Comparison of ENCODE assay signal across 11 cellular contexts in genomic region chr6:138555294-138555988, GRCh38. TPM values are rescaled to one million over a fixed set of nuclear protein-coding genes. Genes with fewer than 3 reads are reported as not detected.
A peak's percentile ranks its signal among the peaks of the same experiment; 100 is the strongest.
DNase-seq lines count a peak whose midpoint lies in the region; ATAC-seq, FAIRE-seq and TF ChIP-seq lines count a peak whose summit lies in the region.
"Had no signal": no experiment of that assay in that cellular context is flagged by ENCODE, and none has a peak within 500 bp of the region (broad histone marks: within the 10 kb centered on the region; RNA-seq: fewer than 3 reads in every experiment).

No MANE protein-coding gene starts in this region.

- H3K4me1 ChIP-seq in Loucy (ENCODE audit: insufficient read depth, low read length, poor library complexity, severe bottlenecking): peaks cover 19% of the 10 kb centered on the region
- H3K4me1 ChIP-seq in endothelial cell of umbilical vein (ENCODE audit: control insufficient read depth, extremely low read depth, insufficient read depth, low read length): peaks cover 28% of the 10 kb centered on the region

- H3K9me3 ChIP-seq in Loucy (ENCODE audit: insufficient read depth, low read depth, low read length) (no peaks in the 10 kb centered on the region), endothelial cell of umbilical vein (replicated peaks; ENCODE audit: control insufficient read depth, insufficient read depth, low read length) (no peaks in the 10 kb centered on the region)
- H3K9me3 ChIP-seq: psoas muscle had no signal

- H3K9me2 ChIP-seq in Loucy (replicated peaks; ENCODE audit: low read depth, low read length): no peaks in the 10 kb centered on the region

- peak overlapping the region; percentile 91 for H3K27ac ChIP-seq in endothelial cell of umbilical vein (ENCODE audit: insufficient read depth, low read depth, low read length)
- H3K27ac ChIP-seq: psoas muscle, VCaP had no signal

- no peaks in the 10 kb centered on the region for H4K20me1 ChIP-seq in Loucy (ENCODE audit: insufficient read depth, low read length, poor library complexity, severe bottlenecking)
- no peaks in the 10 kb centered on the region for H4K20me1 ChIP-seq in endothelial cell of umbilical vein (replicated peaks; ENCODE audit: control insufficient read depth, extremely low read depth, insufficient read depth, low read length)

- H2AFZ ChIP-seq in Loucy (ENCODE audit: low read length) (peak overlapping the region; percentile 20; the same call in 1 of the 2 replicates), endothelial cell of umbilical vein (ENCODE audit: low read depth, low read length) (peak overlapping the region; percentile 66)

- dilution Hi-C loops in endothelial cell of umbilical vein (cut with MboI; ENCODE audit: extremely low pct_ligation_motif_present, low sequenced_read_pairs): no loop called here

- H3K4me2 ChIP-seq in Loucy (ENCODE audit: low read depth, low read length, poor library complexity, severe bottlenecking) (peak overlapping the region; percentile 13), endothelial cell of umbilical vein (ENCODE audit: insufficient read depth, low read length) (peak overlapping the region; percentile 51)

- peak; percentile 9 for DNase-seq in GM12865 (ENCODE audit: low read depth)
- peak; percentile 79 for DNase-seq in endothelial cell of umbilical vein (ENCODE audit: low read depth, low spot score)
- peak; percentile 58 for DNase-seq in myocyte (ENCODE audit: low read depth)
- DNase-seq in GM13977 (ENCODE audit: low spot score): no peak
- no peak for DNase-seq in UCSD-AML1 (lab: John Stamatoyannopoulos, UW; ENCODE audit: unreplicated experiment)
- DNase-seq: activated naive CD4-positive, alpha-beta T cell treated with anti-CD3 and anti-CD28 coated beads, Interleukin-2, amount 10 ng/mL, durations not matched to agents 7 days and 5 days; psoas muscle had no signal

- peak; percentile 88 for FAIRE-seq in endothelial cell of umbilical vein (lab: Jason Lieb, UNC)

- no peaks in the 10 kb centered on the region for H3K27me3 ChIP-seq in Loucy (ENCODE audit: insufficient read depth, low read length, poor library complexity, severe bottlenecking)
- H3K27me3 ChIP-seq in endothelial cell of umbilical vein (ENCODE audit: control insufficient read depth in 2 of 2, insufficient read depth in 2 of 2, low read length in 2 of 2): no peaks in the 10 kb centered on the region

- POLR2A ChIA-PET in endothelial cell of umbilical vein (lab: Charles Lee): no interaction called here

- CTCF ChIA-PET in endothelial cell of umbilical vein (lab: Charles Lee): interaction anchor here (0.7 to 2.3 kb wide), 12 partner anchors 8 to 151 kb away, joined by 3 to 9 read pairs (median 4); no protein-coding TSS in a partner anchor

- in situ Hi-C loops in GM13977 (cut with MboI; ENCODE audit: low pct_unique_long_range_greater_than_20kb, low sequenced_read_pairs, unreplicated experiment): no loop called here

- H3K9ac ChIP-seq in Loucy (ENCODE audit: low read depth, low read length, poor library complexity, severe bottlenecking) (no peak overlapping the region), endothelial cell of umbilical vein (replicated peaks; ENCODE audit: extremely low read depth, insufficient read depth, low read length) (peak overlapping the region; percentile 60)

- no TSS peak for BruUV-seq in endothelial cell of umbilical vein (replicated peaks; lab: Mats Ljungman, UMichigan)

- TF ChIP-seq POLR2A in endothelial cell of umbilical vein (IDR thresholded peaks at IDR 0.05; ENCODE audit: low read depth, low read length): no peak

- TF ChIP-seq CTCF in GM12865 (IDR thresholded peaks at IDR 0.05; ENCODE audit: insufficient read depth, low read depth, low read length, missing control alignments): no peak
- no peak for TF ChIP-seq CTCF in Loucy (conservative IDR thresholded peaks at IDR 0.05; ENCODE audit: low read length)
- no peak for TF ChIP-seq CTCF in endothelial cell of umbilical vein (IDR thresholded peaks at IDR 0.05; ENCODE audit: extremely low read depth in 1 of 2, insufficient read depth in 1 of 2, low read depth in 1 of 2, low read length in 2 of 2)
- no peak for TF ChIP-seq CTCF in GM13977 (IDR thresholded peaks at IDR 0.05; ENCODE audit: extremely low read depth, insufficient read depth, missing control alignments)

- no peak for ATAC-seq in GM21619 (IDR thresholded peaks at IDR 0.05; ENCODE audit: unreplicated experiment)
- ATAC-seq in GM18861 (IDR thresholded peaks at IDR 0.05; ENCODE audit: unreplicated experiment): no peak
- ATAC-seq: psoas muscle had no signal

- no peaks in the 10 kb centered on the region for H3K79me2 ChIP-seq in Loucy (ENCODE audit: insufficient read depth, low read length)
- H3K79me2 ChIP-seq in endothelial cell of umbilical vein (ENCODE audit: control insufficient read depth, insufficient read depth, low read length): peaks cover 61% of the 10 kb centered on the region

- H3K4me3 ChIP-seq in GM12865 (ENCODE audit: low read depth, low read length) (no peak overlapping the region), Loucy (ENCODE audit: low read length, poor library complexity, severe bottlenecking) (no peak overlapping the region), endothelial cell of umbilical vein (replicated peaks in 1 of 3; ENCODE audit: insufficient read depth in 1 of 3, low read depth in 1 of 3, low read length in 3 of 3) (peak overlapping the region in 1 of 3 experiments; percentile 28)
- H3K4me3 ChIP-seq: psoas muscle had no signal

- H3F3A ChIP-seq in Loucy (ENCODE audit: low read depth): no peaks in the 10 kb centered on the region

- intact Hi-C loops in endothelial cell of umbilical vein (cut with micrococcal nuclease): loop anchor here (1.0 kb wide), 1 partner anchor 8 kb away; no protein-coding TSS in a partner anchor

- no peaks in the 10 kb centered on the region for H3K36me3 ChIP-seq in Loucy (ENCODE audit: insufficient read depth, low read length)
- H3K36me3 ChIP-seq in endothelial cell of umbilical vein (ENCODE audit: control insufficient read depth in 2 of 2, extremely low read depth in 1 of 2, insufficient read depth in 2 of 2, low read length in 2 of 2): no peaks in the 10 kb centered on the region

- H3K9me1 ChIP-seq in endothelial cell of umbilical vein (replicated peaks; ENCODE audit: control insufficient read depth, extremely low read depth, insufficient read depth, low read length): no peaks in the 10 kb centered on the region

TF ChIP-seq in endothelial cell of umbilical vein, 7 proteins besides CTCF, POLR2A, EP300 and RAD21:
- no peak for TF ChIP-seq MAX (IDR thresholded peaks at IDR 0.05; ENCODE audit: insufficient read depth, insufficient read length)
- peak; percentile 50 for TF ChIP-seq JUN (IDR thresholded peaks at IDR 0.05; ENCODE audit: borderline replicate concordance, insufficient read depth, insufficient read length, low read depth)
- peak; percentile 97 for TF ChIP-seq GATA2 (IDR thresholded peaks at IDR 0.05; ENCODE audit: insufficient read depth, insufficient read length, low read depth, low read length)
- no peak for TF ChIP-seq MYC (IDR thresholded peaks at IDR 0.05; ENCODE audit: low read depth, low read length)
- TF ChIP-seq POLR2AphosphoS5 (IDR thresholded peaks at IDR 0.05; ENCODE audit: insufficient read depth, low read depth, low read length): peak; percentile 39
- peak; percentile 87 for TF ChIP-seq FOS (IDR thresholded peaks at IDR 0.05; ENCODE audit: borderline replicate concordance, insufficient read depth, low read length)
- TF ChIP-seq EZH2 (IDR thresholded peaks at IDR 0.05; ENCODE audit: borderline replicate concordance, low read depth, low read length, severe bottlenecking): no peak

RNA-seq across cellular contexts. Expression of gene NHSL1, which starts 56.1 kb away (rescaled TPM):
- total RNA-seq in endothelial cell of umbilical vein: 55.0 and 66.9 TPM in 2 replicates
- 24.8 and 25.2 TPM in 2 replicates for polyA plus RNA-seq in endothelial cell of umbilical vein
- polyA plus RNA-seq in endothelial cell of umbilical vein (2011; cell fraction: cytosol; rRNA removed): 23.5 and 25.5 TPM in 2 replicates
- polyA plus RNA-seq in endothelial cell of umbilical vein (2011; cell fraction: nucleus; rRNA removed): 53.5 and 60.0 TPM in 2 replicates
- polyA plus RNA-seq in endothelial cell of umbilical vein (2012): 35.2 and 36.6 TPM in 2 replicates
- polyA minus RNA-seq in endothelial cell of umbilical vein: 107 and 133 TPM in 2 replicates
- polyA minus RNA-seq in endothelial cell of umbilical vein (2011; cell fraction: cytosol; rRNA and poly(A)+ RNA removed): 5.1 TPM
- polyA minus RNA-seq in endothelial cell of umbilical vein (2011; cell fraction: nucleus; rRNA and poly(A)+ RNA removed): 88.3 and 116 TPM in 2 replicates
- 9.3 and 12.0 TPM in 2 replicates for total RNA-seq in myocyte
- polyA plus RNA-seq in myocyte (2012): 7.7 TPM

Comparison
In these comparisons a context has a peak if more than half of its experiments do, and no peak if none do; other contexts are left out.
1. DNase-seq: peak in GM12865 (single experiment), endothelial cell of umbilical vein (single experiment) and myocyte (single experiment); none in GM13977 (single experiment) and UCSD-AML1 (single experiment).